Comparison of ENCODE assay signal across 1 cellular context in the genomic region with DNA sequence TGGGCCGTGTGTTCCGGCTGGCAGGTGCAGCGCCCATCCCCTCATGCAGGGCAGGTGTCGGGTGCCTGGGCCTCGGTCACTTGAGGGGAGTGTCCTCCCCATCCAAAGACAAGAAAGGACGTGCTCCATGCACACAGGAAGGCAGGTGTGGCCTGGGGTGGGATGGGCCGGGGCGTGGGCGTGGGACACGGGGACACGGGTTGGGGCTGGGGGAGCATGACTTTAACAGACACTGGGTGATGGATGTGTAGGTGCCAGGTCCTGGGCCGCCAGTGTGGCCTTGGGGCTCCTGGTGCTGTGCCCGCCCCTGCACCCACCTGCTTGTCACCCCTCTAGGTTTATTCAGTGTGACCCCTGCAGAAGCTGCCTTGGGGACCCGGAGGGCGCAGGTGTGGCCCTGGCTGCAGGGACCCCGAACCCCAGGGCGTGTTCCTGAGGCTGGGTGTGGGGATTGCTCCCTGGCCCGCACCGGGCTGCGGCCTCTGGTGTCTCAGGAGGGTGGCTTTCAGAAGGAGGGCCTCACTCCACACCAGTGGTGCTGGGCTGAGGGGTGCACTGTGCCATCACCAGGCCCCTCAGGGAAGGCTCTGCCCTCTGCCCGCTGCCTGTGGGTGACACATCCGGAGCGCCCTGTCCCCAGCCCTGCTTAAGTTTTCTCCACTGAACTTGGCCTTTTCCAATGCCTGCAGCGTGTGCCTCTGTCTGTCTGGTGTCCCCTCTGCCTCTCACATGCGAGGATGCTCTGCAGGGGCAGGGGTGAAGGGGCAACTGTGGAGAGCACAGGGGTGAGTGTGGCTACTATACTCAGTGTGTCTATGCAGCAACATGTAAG.
TF ChIP-seq lines count a peak whose summit lies in the region.

No MANE protein-coding gene starts in this region.

TF ChIP-seq in H1, 55 proteins besides CTCF, POLR2A, EP300 and RAD21:
- TF ChIP-seq, protein P1, sequence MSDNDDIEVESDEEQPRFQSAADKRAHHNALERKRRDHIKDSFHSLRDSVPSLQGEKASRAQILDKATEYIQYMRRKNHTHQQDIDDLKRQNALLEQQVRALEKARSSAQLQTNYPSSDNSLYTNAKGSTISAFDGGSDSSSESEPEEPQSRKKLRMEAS (IDR thresholded peaks at IDR 0.05), result peak; percentile 42; the same call in 1 of the 2 replicates
- no peak for TF ChIP-seq SP1 (IDR thresholded peaks at IDR 0.05; ENCODE audit: low read depth, low read length)
